Comparison of ENCODE assay signal across 9 cellular contexts in genomic region chrX:101391831-101392230, GRCh38.
A peak's percentile ranks its signal among the peaks of the same experiment; 100 is the strongest.
DNase-seq lines count a peak whose midpoint lies in the region; ATAC-seq and TF ChIP-seq lines count a peak whose summit lies in the region.
"Had no signal": no experiment of that assay in that cellular context is flagged by ENCODE, and none has a peak within 500 bp of the region (broad histone marks: within the 10 kb centered on the region; RNA-seq: fewer than 3 reads in every experiment).

No MANE protein-coding gene starts in this region.

- peaks cover 29 to 48% (median 38%) of the 10 kb centered on the region in 10 experiments for H3K4me1 ChIP-seq in BLaER1 treated with 17β-estradiol and CSF1 and Interleukin-3, amounts not matched to agents 10 nM and 100 nM
- peaks cover 0 to 11% of the 10 kb centered on the region in 2 donors for H3K4me1 ChIP-seq in duodenal mucosa (ENCODE audit: control insufficient read depth in 1 of 2, insufficient read depth in 2 of 2, low read length in 2 of 2)

- peak overlapping the region; percentile 97 for H3K4me3 Mint-ChIP-seq in nephron progenitor cell

- DNase-seq in LNCaP clone FGC (ENCODE audit: low read depth) = no peak
- no peak for DNase-seq in nephron progenitor cell
- no peak for DNase-seq in kidney tubule cell (ENCODE audit: low spot score)
- no peak for DNase-seq in COR-L47 (lab: John Stamatoyannopoulos, UW)
- DNase-seq in CD1c-positive myeloid dendritic cell (ENCODE audit: extremely low spot score) = no peak
- DNase-seq: central memory CD4-positive, alpha-beta T cell had no signal

- H3K27me3 Mint-ChIP-seq in nephron progenitor cell (ENCODE audit: low read depth, poor library complexity) = no peaks in the 10 kb centered on the region

- H3K4me2 ChIP-seq in BLaER1 treated with 17β-estradiol and CSF1 and Interleukin-3, amounts not matched to agents 10 nM and 100 nM = peak overlapping the region; percentile 56 to 84 (median 77)

- peak overlapping the region; percentile 63 to 95 (median 91); a peak in 21 of 22 replicates for H3K27ac ChIP-seq in BLaER1 treated with 17β-estradiol and CSF1 and Interleukin-3, amounts not matched to agents 10 nM and 100 nM
- no peak overlapping the region for H3K27ac ChIP-seq in duodenal mucosa (ENCODE audit: low read depth, low read length)

- H3K27ac Mint-ChIP-seq in nephron progenitor cell = peak overlapping the region; percentile 99

- H4K20me1 ChIP-seq in BLaER1 treated with 17β-estradiol and CSF1 and Interleukin-3, amounts not matched to agents 10 nM and 100 nM = peaks cover 0 to 25% (median 4%) of the 10 kb centered on the region in 11 experiments; a peak in 7 of 22 replicates

- H3K9me3 Mint-ChIP-seq in nephron progenitor cell = peaks cover 38% of the 10 kb centered on the region

- peaks cover 22% of the 10 kb centered on the region for H3K36me3 Mint-ChIP-seq in nephron progenitor cell (ENCODE audit: low read depth)

- no peaks in the 10 kb centered on the region for H3K27me3 ChIP-seq in BLaER1 treated with 17β-estradiol and CSF1 and Interleukin-3, amounts not matched to agents 10 nM and 100 nM
- no peaks in the 10 kb centered on the region for H3K27me3 ChIP-seq in duodenal mucosa (ENCODE audit: control insufficient read depth in 1 of 2, insufficient read depth in 2 of 2, low read length in 2 of 2)

- no peak for TF ChIP-seq CTCF in LNCaP clone FGC (IDR thresholded peaks at IDR 0.05; ENCODE audit: control insufficient read depth, extremely low read depth, insufficient read depth)
- no peak for TF ChIP-seq CTCF in nephron progenitor cell (IDR thresholded peaks at IDR 0.05)

- H3K9ac ChIP-seq in BLaER1 treated with 17β-estradiol and CSF1 and Interleukin-3, amounts not matched to agents 10 nM and 100 nM = peak overlapping the region; percentile 78 to 95 (median 90)
- H3K9ac ChIP-seq in duodenal mucosa (ENCODE audit: low read depth in 1 of 2, low read length in 2 of 2) = peak overlapping the region; percentile 76

- peaks cover 17 to 44% (median 34%) of the 10 kb centered on the region in 11 experiments; a peak in 21 of 22 replicates for H3K36me3 ChIP-seq in BLaER1 treated with 17β-estradiol and CSF1 and Interleukin-3, amounts not matched to agents 10 nM and 100 nM
- peaks cover 0 to 8% of the 10 kb centered on the region in 2 donors for H3K36me3 ChIP-seq in duodenal mucosa (ENCODE audit: control insufficient read depth in 1 of 2, insufficient read depth in 2 of 2, low read length in 2 of 2)

- peaks cover 0 to 7% (median 0%) of the 10 kb centered on the region in 11 experiments; a peak in 3 of 22 replicates for H3K9me3 ChIP-seq in BLaER1 treated with 17β-estradiol and CSF1 and Interleukin-3, amounts not matched to agents 10 nM and 100 nM (replicated peaks in 1 of 11)
- H3K9me3 ChIP-seq in duodenal mucosa (ENCODE audit: control insufficient read depth in 1 of 2, low read length in 2 of 2) = no peaks in the 10 kb centered on the region

- H3K4me1 Mint-ChIP-seq in nephron progenitor cell = peaks cover 23% of the 10 kb centered on the region

- ATAC-seq in HG03108 (IDR thresholded peaks at IDR 0.05; ENCODE audit: unreplicated experiment) = no peak

- H3K4me3 ChIP-seq in BLaER1 treated with 17β-estradiol and CSF1 and Interleukin-3, amounts not matched to agents 10 nM and 100 nM = peak overlapping the region; percentile 56 to 73 (median 68)
- H3K4me3 ChIP-seq in LNCaP clone FGC (ENCODE audit: low read depth, low read length) (peak overlapping the region; percentile 75), duodenal mucosa (ENCODE audit: low read depth in 1 of 2, low read length in 2 of 2) (peak overlapping the region; percentile 70 to 74)
